6 cellular contexts compared by ENCODE assay signal in genomic region chr7:143763065-143763464, GRCh38. TPM values are rescaled to one million over a fixed set of nuclear protein-coding genes. Genes with fewer than 3 reads are reported as not detected.
"Had no signal": no experiment of that assay in that cellular context is flagged by ENCODE, and none has a peak within 500 bp of the region (broad histone marks: within the 10 kb centered on the region; RNA-seq: fewer than 3 reads in every experiment).

No MANE protein-coding gene starts in this region.

RNA-seq across cellular contexts. Expression of gene CTAGE6, which starts 5.6 kb away (rescaled TPM):
- total RNA-seq: GM23338, H1, H9, HepG2, HT1080 had no signal
- polyA plus RNA-seq: GM23338, H1, IgD-negative memory B cell had no signal
